In the genomic region with DNA sequence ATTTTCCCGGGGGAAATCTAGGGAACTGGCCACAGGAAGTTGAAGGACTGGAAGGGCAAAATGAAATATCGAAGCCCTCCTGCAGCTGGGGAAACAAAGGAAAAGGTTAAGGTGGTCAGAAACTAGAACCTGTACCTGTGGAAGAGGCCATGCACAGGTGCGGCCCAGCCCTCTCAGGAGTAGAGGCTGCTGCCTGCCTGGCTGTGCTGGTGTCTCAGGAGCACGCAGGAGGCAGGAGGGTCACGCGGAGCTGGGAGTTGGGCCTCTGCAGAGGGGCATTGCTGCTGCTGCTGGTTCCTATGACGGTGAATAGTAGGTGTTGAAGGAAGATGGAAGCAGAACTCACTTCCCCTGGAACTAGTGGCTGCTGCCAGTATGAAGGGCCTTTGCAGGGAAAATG, we compare ENCODE assay signal across 35 cellular contexts.
"Had no signal": no experiment of that assay in that cellular context is flagged by ENCODE, and none has a peak within 500 bp of the region (broad histone marks: within the 10 kb centered on the region; RNA-seq: fewer than 3 reads in every experiment).

No MANE protein-coding gene starts in this region.

- H3K9me3 Mint-ChIP-seq: activated CD4-positive, alpha-beta memory T cell treated with anti-CD3 and anti-CD28 coated beads for 36 hours; activated CD4-positive, alpha-beta T cell treated with anti-CD3 and anti-CD28 coated beads, Interleukin-2, amount 10 ng/mL, durations not matched to agents 24 days and 14 days; activated naive CD4-positive, alpha-beta T cell treated with anti-CD3 and anti-CD28 coated beads for 36 hours; activated naive CD4-positive, alpha-beta T cell treated with anti-CD3 and anti-CD28 coated beads, Interleukin-2, amount 50 U/mL, for 24 hours; activated naive CD8-positive, alpha-beta T cell treated with anti-CD3 and anti-CD28 coated beads for 36 hours; activated naive CD8-positive, alpha-beta T cell treated with anti-CD3 and anti-CD28 coated beads, Interleukin-2, amount 50 U/mL, for 24 hours; activated T-helper 1 cell treated with anti-CD3 and anti-CD28 coated beads, Interleukin-12 subunit alpha, Interleukin-12 subunit beta, Interleukin-2, Interleukin-4 antibody, amounts not matched to agents 30 ng/mL and 10 ng/mL and 1 ng/mL, durations not matched to agents 14 hours and 24 hours and 36 hours; activated T-helper 2 cell treated with anti-CD3 and anti-CD28 coated beads, Interferon-gamma antibody, Interleukin-2, Interleukin-4, amounts not matched to agents 10 μg/mL and 5 μg/mL and 100 μg/mL, durations not matched to agents 14 hours and 24 hours and 36 hours; T-helper 1 cell treated with Interleukin-12 subunit alpha and Interleukin-12 subunit beta and Interleukin-4 antibody, amounts not matched to agents 30 μg/mL and 1 μg/mL, for 36 hours had no signal

- DNase-seq: activated CD4-positive, alpha-beta memory T cell treated with anti-CD3 and anti-CD28 coated beads for 36 hours; activated CD4-positive, alpha-beta T cell treated with anti-CD3 and anti-CD28 coated beads for 36 hours; activated CD4-positive, alpha-beta T cell treated with anti-CD3 and anti-CD28 coated beads, Interleukin-2, amount 10 ng/mL, durations not matched to agents 24 days and 14 days; activated CD4-positive, CD25-positive, alpha-beta regulatory T cell; activated CD4-positive, CD25-positive, alpha-beta regulatory T cell treated with anti-CD3 and anti-CD28 coated beads, Interleukin-2, amount 50 U/mL, for 72 hours; activated CD8-positive, alpha-beta memory T cell treated with anti-CD3 and anti-CD28 coated beads, Interleukin-2, amount 10 ng/mL, durations not matched to agents 7 days and 5 days; activated CD8-positive, alpha-beta memory T cell treated with anti-CD3 and anti-CD28 coated beads, Interleukin-2, amount 50 U/mL, for 4 hours; activated CD8-positive, alpha-beta T cell treated with anti-CD3 and anti-CD28 coated beads, Interleukin-2, amount 10 ng/mL, durations not matched to agents 7 days and 5 days; activated effector memory CD4-positive, alpha-beta T cell treated with anti-CD3 and anti-CD28 coated beads, Interleukin-2, amount 50 U/mL, for 16 hours; activated naive CD4-positive, alpha-beta T cell treated with anti-CD3 and anti-CD28 coated beads for 36 hours; activated naive CD8-positive, alpha-beta T cell treated with anti-CD3 and anti-CD28 coated beads for 36 hours; activated naive CD8-positive, alpha-beta T cell treated with anti-CD3 and anti-CD28 coated beads, Interleukin-2, amount 50 U/mL, for 24 hours; activated T-cell treated with anti-CD3 and anti-CD28 coated beads, Interleukin-2, amount 50 U/mL, for 1 hour; activated T-cell treated with anti-CD3 and anti-CD28 coated beads, Interleukin-2, amount 50 U/mL, for 48 hours; adrenal gland; amygdala; aorta; body of pancreas; cortex of kidney; effector CD8-positive, alpha-beta T cell; foreskin fibroblast; glutamatergic neuron; heart left ventricle; T-cell; T1000; WERI-Rb-1 had no signal

- H3K4me3 ChIP-seq: adrenal gland, body of pancreas, heart left ventricle had no signal

- H3K27me3 ChIP-seq: adrenal gland, body of pancreas had no signal

- H3K36me3 Mint-ChIP-seq: activated CD4-positive, alpha-beta memory T cell treated with anti-CD3 and anti-CD28 coated beads for 36 hours; activated CD8-positive, alpha-beta memory T cell treated with anti-CD3 and anti-CD28 coated beads, Interleukin-2, amount 10 ng/mL, durations not matched to agents 7 days and 5 days; activated naive CD4-positive, alpha-beta T cell treated with anti-CD3 and anti-CD28 coated beads, Interleukin-2, amount 50 U/mL, for 24 hours; activated naive CD8-positive, alpha-beta T cell treated with anti-CD3 and anti-CD28 coated beads for 36 hours; T-cell had no signal

- ATAC-seq: activated CD4-positive, alpha-beta T cell treated with anti-CD3 and anti-CD28 coated beads for 36 hours; activated CD8-positive, alpha-beta memory T cell treated with anti-CD3 and anti-CD28 coated beads, Interleukin-2, amount 10 ng/mL, durations not matched to agents 7 days and 5 days; activated CD8-positive, alpha-beta T cell treated with anti-CD3 and anti-CD28 coated beads, Interleukin-2, amount 10 ng/mL, durations not matched to agents 7 days and 5 days; activated naive CD8-positive, alpha-beta T cell treated with anti-CD3 and anti-CD28 coated beads, Interleukin-2, amount 50 U/mL, for 24 hours; body of pancreas; T-cell had no signal

- H3K27ac ChIP-seq: adrenal gland, body of pancreas, epithelial cell of prostate, heart left ventricle, WERI-Rb-1 had no signal

- H3K27me3 Mint-ChIP-seq: activated CD4-positive, alpha-beta memory T cell treated with anti-CD3 and anti-CD28 coated beads for 36 hours; activated CD4-positive, alpha-beta T cell treated with anti-CD3 and anti-CD28 coated beads for 36 hours; activated CD4-positive, alpha-beta T cell treated with anti-CD3 and anti-CD28 coated beads, Interleukin-2, amount 10 ng/mL, durations not matched to agents 24 days and 14 days; activated CD8-positive, alpha-beta memory T cell treated with anti-CD3 and anti-CD28 coated beads, Interleukin-2, amount 10 ng/mL, durations not matched to agents 7 days and 5 days; activated naive CD4-positive, alpha-beta T cell treated with anti-CD3 and anti-CD28 coated beads, Interleukin-2, amount 50 U/mL, for 24 hours; activated naive CD8-positive, alpha-beta T cell treated with anti-CD3 and anti-CD28 coated beads for 36 hours; activated naive CD8-positive, alpha-beta T cell treated with anti-CD3 and anti-CD28 coated beads, Interleukin-2, amount 50 U/mL, for 24 hours; T-cell had no signal

- H3K36me3 ChIP-seq: adrenal gland, heart left ventricle, WERI-Rb-1 had no signal

- H3K4me3 Mint-ChIP-seq: activated CD4-positive, alpha-beta memory T cell treated with anti-CD3 and anti-CD28 coated beads for 36 hours; activated CD4-positive, alpha-beta T cell treated with anti-CD3 and anti-CD28 coated beads for 36 hours; activated CD4-positive, alpha-beta T cell treated with anti-CD3 and anti-CD28 coated beads, Interleukin-2, amount 10 ng/mL, durations not matched to agents 24 days and 14 days; activated CD8-positive, alpha-beta memory T cell treated with anti-CD3 and anti-CD28 coated beads, Interleukin-2, amount 10 ng/mL, durations not matched to agents 7 days and 5 days; activated CD8-positive, alpha-beta T cell treated with anti-CD3 and anti-CD28 coated beads, Interleukin-2, amount 10 ng/mL, durations not matched to agents 7 days and 5 days; activated naive CD4-positive, alpha-beta T cell treated with anti-CD3 and anti-CD28 coated beads for 36 hours; activated naive CD4-positive, alpha-beta T cell treated with anti-CD3 and anti-CD28 coated beads, Interleukin-2, amount 50 U/mL, for 24 hours; activated naive CD8-positive, alpha-beta T cell treated with anti-CD3 and anti-CD28 coated beads for 36 hours; activated naive CD8-positive, alpha-beta T cell treated with anti-CD3 and anti-CD28 coated beads, Interleukin-2, amount 50 U/mL, for 24 hours; activated T-helper 1 cell treated with anti-CD3 and anti-CD28 coated beads, Interleukin-12 subunit alpha, Interleukin-12 subunit beta, Interleukin-2, Interleukin-4 antibody, amounts not matched to agents 30 ng/mL and 10 ng/mL and 1 ng/mL, durations not matched to agents 14 hours and 24 hours and 36 hours; T-cell; T-helper 1 cell treated with Interleukin-12 subunit alpha and Interleukin-12 subunit beta and Interleukin-4 antibody, amounts not matched to agents 30 μg/mL and 1 μg/mL, for 36 hours had no signal

- H3K4me1 ChIP-seq: adrenal gland, body of pancreas, heart left ventricle had no signal

- FAIRE-seq: colon, endometrium, endothelial cell of umbilical vein, frontal cortex had no signal

- H3K27ac Mint-ChIP-seq: activated CD4-positive, alpha-beta memory T cell treated with anti-CD3 and anti-CD28 coated beads for 36 hours; activated CD4-positive, alpha-beta T cell treated with anti-CD3 and anti-CD28 coated beads for 36 hours; activated CD4-positive, alpha-beta T cell treated with anti-CD3 and anti-CD28 coated beads, Interleukin-2, amount 10 ng/mL, durations not matched to agents 24 days and 14 days; activated CD8-positive, alpha-beta memory T cell treated with anti-CD3 and anti-CD28 coated beads, Interleukin-2, amount 10 ng/mL, durations not matched to agents 7 days and 5 days; activated CD8-positive, alpha-beta T cell treated with anti-CD3 and anti-CD28 coated beads, Interleukin-2, amount 10 ng/mL, durations not matched to agents 7 days and 5 days; activated naive CD4-positive, alpha-beta T cell treated with anti-CD3 and anti-CD28 coated beads for 36 hours; activated naive CD4-positive, alpha-beta T cell treated with anti-CD3 and anti-CD28 coated beads, Interleukin-2, amount 50 U/mL, for 24 hours; activated naive CD8-positive, alpha-beta T cell treated with anti-CD3 and anti-CD28 coated beads for 36 hours; activated naive CD8-positive, alpha-beta T cell treated with anti-CD3 and anti-CD28 coated beads, Interleukin-2, amount 50 U/mL, for 24 hours; activated T-helper 1 cell treated with anti-CD3 and anti-CD28 coated beads, Interleukin-12 subunit alpha, Interleukin-12 subunit beta, Interleukin-2, Interleukin-4 antibody, amounts not matched to agents 30 ng/mL and 10 ng/mL and 1 ng/mL, durations not matched to agents 14 hours and 24 hours and 36 hours; activated T-helper 2 cell treated with anti-CD3 and anti-CD28 coated beads, Interferon-gamma antibody, Interleukin-2, Interleukin-4, amounts not matched to agents 10 μg/mL and 5 μg/mL and 100 μg/mL, durations not matched to agents 14 hours and 24 hours and 36 hours; T-cell; T-helper 1 cell treated with Interleukin-12 subunit alpha and Interleukin-12 subunit beta and Interleukin-4 antibody, amounts not matched to agents 30 μg/mL and 1 μg/mL, for 36 hours had no signal

- H3K4me1 Mint-ChIP-seq: activated CD4-positive, alpha-beta T cell treated with anti-CD3 and anti-CD28 coated beads for 36 hours; activated CD4-positive, alpha-beta T cell treated with anti-CD3 and anti-CD28 coated beads, Interleukin-2, amount 10 ng/mL, durations not matched to agents 24 days and 14 days; activated CD8-positive, alpha-beta memory T cell treated with anti-CD3 and anti-CD28 coated beads, Interleukin-2, amount 10 ng/mL, durations not matched to agents 7 days and 5 days; activated naive CD4-positive, alpha-beta T cell treated with anti-CD3 and anti-CD28 coated beads, Interleukin-2, amount 50 U/mL, for 24 hours; activated naive CD8-positive, alpha-beta T cell treated with anti-CD3 and anti-CD28 coated beads for 36 hours; activated naive CD8-positive, alpha-beta T cell treated with anti-CD3 and anti-CD28 coated beads, Interleukin-2, amount 50 U/mL, for 24 hours; T-cell had no signal

- H3K9me3 ChIP-seq: adrenal gland, body of pancreas, heart left ventricle had no signal
